1 cellular context compared by ENCODE assay signal in the genomic region with DNA sequence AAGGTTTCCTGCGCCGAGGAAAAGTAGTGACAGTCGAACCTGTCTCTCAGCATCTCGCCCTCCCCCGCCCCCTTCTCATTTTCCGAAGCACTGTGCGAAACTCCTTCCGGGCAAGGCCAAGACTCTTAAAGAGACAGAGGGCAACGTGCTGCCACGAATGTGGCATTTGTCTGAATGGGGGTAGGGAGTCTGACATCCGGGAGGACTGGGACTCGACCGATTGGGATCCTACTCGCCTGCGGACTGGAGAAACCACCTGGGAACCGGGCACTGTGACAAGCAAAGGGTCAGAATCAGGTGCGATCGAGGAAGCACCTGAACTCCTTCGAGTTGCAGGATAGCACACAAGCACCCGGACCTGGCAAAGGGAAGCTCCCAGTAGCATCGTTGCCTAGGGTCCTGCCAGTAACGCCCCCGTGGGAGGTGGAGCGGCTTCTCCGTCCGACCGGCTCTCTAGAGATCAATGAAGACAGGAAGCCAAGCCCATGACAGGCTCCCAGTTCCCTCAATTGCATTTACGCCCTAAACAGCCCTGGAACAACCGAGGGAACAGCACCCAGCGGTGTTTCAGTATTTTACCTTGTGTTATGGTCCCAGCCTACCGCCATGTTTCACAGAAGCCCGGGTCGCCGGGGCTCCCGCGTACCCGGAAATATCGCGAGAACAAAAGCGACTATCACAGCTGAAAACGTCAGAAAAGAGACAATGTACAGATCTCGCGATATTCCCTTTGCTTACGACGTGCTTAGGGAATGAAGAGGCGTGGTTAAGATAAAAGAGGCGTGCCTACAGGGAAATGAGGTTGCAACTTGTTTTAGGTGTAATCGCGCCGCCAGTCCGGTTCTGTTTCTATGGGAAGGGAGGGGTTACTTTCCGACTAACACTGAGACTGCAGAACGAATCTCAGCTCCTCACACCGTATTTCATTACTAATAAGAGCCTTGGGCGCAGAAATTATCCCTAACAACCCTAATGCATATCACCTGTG.
A peak's percentile ranks its signal among the peaks of the same experiment; 100 is the strongest.
TF ChIP-seq lines count a peak whose summit lies in the region.

A gene with protein sequence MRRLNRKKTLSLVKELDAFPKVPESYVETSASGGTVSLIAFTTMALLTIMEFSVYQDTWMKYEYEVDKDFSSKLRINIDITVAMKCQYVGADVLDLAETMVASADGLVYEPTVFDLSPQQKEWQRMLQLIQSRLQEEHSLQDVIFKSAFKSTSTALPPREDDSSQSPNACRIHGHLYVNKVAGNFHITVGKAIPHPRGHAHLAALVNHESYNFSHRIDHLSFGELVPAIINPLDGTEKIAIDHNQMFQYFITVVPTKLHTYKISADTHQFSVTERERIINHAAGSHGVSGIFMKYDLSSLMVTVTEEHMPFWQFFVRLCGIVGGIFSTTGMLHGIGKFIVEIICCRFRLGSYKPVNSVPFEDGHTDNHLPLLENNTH (minus strand): TSS at position 637 of the 988 bp plus-strand sequence. CDS start 9,539 bp downstream, outside the sequence.

TF ChIP-seq in K562, 482 proteins besides CTCF, POLR2A, EP300 and RAD21 (continued from another document and continues in another):
- TF ChIP-seq U2AF2 (optimal IDR thresholded peaks at IDR 0.05; ENCODE audit: low read depth, low read length) (no peak), ILF3 (IDR thresholded peaks at IDR 0.05; ENCODE audit: borderline replicate concordance) (no peak; the same call in 1 of the 2 replicates), TAF1 (IDR thresholded peaks at IDR 0.05; ENCODE audit: control insufficient read depth, extremely low read depth, insufficient read depth, low read length, severe bottlenecking) (peak; percentile 81), NFIC (IDR thresholded peaks at IDR 0.05) (0 out of 2 replicates have a peak, but pooled peaks have one; percentile 4), FOXA1 (IDR thresholded peaks at IDR 0.05; ENCODE audit: borderline replicate concordance) (no peak), PHB (CRISPR knock-in tag; IDR thresholded peaks at IDR 0.05) (no peak), POLR3A (IDR thresholded peaks at IDR 0.05; ENCODE audit: borderline replicate concordance, extremely low read depth, insufficient read depth, insufficient read length) (no peak), FOXK2 (conservative IDR thresholded peaks at IDR 0.05 in 1 of 2, IDR thresholded peaks at IDR 0.05 in 1 of 2; ENCODE audit: low read depth in 2 of 2) (peak; percentile 66 to 71; a peak in 3 of 4 replicates), TAF7 (tag; IDR thresholded peaks at IDR 0.05) (peak; percentile 77), GABPB1 (CRISPR knock-in tag; IDR thresholded peaks at IDR 0.05) (0 out of 2 replicates have a peak, but pooled peaks have one; percentile 60), SUPT5H (IDR thresholded peaks at IDR 0.05) (peak; percentile 80; the same call in 1 of the 2 replicates), MBD2 (IDR thresholded peaks at IDR 0.05; ENCODE audit: borderline replicate concordance, low read depth) (0 out of 2 replicates have a peak, but pooled peaks have one; percentile 38), ZNF232 (CRISPR knock-in tag; IDR thresholded peaks at IDR 0.05) (no peak), ZNF124 (CRISPR knock-in tag; IDR thresholded peaks at IDR 0.05) (no peak), PML (IDR thresholded peaks at IDR 0.05; ENCODE audit: low read length) (peak; percentile 73; the same call in 1 of the 2 replicates), ARHGAP35 (IDR thresholded peaks at IDR 0.05; ENCODE audit: partially characterized antibody) (peak; percentile 98), NFRKB (IDR thresholded peaks at IDR 0.05; ENCODE audit: low read depth) (no peak; the same call in none of the 2 replicates), DMBX1 (CRISPR knock-in tag; IDR thresholded peaks at IDR 0.05; ENCODE audit: borderline replicate concordance) (no peak), RBM39 (optimal IDR thresholded peaks at IDR 0.05; ENCODE audit: low read depth, low read length) (no peak), CBX1 (IDR thresholded peaks at IDR 0.05; ENCODE audit: low read depth) (no peak), MIER1 (IDR thresholded peaks at IDR 0.05; ENCODE audit: low read depth) (no peak), FOXJ2 (tag; IDR thresholded peaks at IDR 0.05) (no peak), NR2C1 (IDR thresholded peaks at IDR 0.05) (no peak), NR2C1 (tag; IDR thresholded peaks at IDR 0.05) (peak; percentile 53), NONO (IDR thresholded peaks at IDR 0.05; ENCODE audit: low read depth in 2 of 2, low read length in 1 of 2) (no peak), ZNF146 (CRISPR knock-in tag; IDR thresholded peaks at IDR 0.05; ENCODE audit: unreplicated experiment) (no peak)
- TF ChIP-seq, protein P1, sequence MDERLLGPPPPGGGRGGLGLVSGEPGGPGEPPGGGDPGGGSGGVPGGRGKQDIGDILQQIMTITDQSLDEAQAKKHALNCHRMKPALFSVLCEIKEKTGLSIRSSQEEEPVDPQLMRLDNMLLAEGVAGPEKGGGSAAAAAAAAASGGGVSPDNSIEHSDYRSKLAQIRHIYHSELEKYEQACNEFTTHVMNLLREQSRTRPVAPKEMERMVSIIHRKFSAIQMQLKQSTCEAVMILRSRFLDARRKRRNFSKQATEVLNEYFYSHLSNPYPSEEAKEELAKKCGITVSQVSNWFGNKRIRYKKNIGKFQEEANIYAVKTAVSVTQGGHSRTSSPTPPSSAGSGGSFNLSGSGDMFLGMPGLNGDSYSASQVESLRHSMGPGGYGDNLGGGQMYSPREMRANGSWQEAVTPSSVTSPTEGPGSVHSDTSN (CRISPR knock-in tag; IDR thresholded peaks at IDR 0.05; ENCODE audit: low read depth) = no peak
- TF ChIP-seq, protein P1 (tag; conservative IDR thresholded peaks at IDR 0.05; ENCODE audit: low read depth) = no peak
- TF ChIP-seq, protein P2, sequence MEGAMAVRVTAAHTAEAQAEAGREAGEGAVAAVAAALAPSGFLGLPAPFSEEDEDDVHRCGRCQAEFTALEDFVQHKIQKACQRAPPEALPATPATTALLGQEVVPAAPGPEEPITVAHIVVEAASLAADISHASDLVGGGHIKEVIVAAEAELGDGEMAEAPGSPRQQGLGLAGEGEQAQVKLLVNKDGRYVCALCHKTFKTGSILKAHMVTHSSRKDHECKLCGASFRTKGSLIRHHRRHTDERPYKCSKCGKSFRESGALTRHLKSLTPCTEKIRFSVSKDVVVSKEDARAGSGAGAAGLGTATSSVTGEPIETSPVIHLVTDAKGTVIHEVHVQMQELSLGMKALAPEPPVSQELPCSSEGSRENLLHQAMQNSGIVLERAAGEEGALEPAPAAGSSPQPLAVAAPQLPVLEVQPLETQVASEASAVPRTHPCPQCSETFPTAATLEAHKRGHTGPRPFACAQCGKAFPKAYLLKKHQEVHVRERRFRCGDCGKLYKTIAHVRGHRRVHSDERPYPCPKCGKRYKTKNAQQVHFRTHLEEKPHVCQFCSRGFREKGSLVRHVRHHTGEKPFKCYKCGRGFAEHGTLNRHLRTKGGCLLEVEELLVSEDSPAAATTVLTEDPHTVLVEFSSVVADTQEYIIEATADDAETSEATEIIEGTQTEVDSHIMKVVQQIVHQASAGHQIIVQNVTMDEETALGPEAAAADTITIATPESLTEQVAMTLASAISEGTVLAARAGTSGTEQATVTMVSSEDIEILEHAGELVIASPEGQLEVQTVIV (CRISPR knock-in tag; IDR thresholded peaks at IDR 0.05; ENCODE audit: borderline replicate concordance) = no peak
- TF ChIP-seq, protein P3, sequence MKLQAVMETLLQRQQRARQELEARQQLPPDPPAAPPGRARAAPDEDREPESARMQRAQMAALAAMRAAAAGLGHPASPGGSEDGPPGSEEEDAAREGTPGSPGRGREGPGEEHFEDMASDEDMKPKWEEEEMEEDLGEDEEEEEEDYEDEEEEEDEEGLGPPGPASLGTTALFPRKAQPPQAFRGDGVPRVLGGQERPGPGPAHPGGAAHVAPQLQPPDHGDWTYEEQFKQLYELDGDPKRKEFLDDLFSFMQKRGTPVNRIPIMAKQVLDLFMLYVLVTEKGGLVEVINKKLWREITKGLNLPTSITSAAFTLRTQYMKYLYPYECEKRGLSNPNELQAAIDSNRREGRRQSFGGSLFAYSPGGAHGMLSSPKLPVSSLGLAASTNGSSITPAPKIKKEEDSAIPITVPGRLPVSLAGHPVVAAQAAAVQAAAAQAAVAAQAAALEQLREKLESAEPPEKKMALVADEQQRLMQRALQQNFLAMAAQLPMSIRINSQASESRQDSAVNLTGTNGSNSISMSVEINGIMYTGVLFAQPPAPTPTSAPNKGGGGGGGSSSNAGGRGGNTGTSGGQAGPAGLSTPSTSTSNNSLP (IDR thresholded peaks at IDR 0.05; ENCODE audit: borderline replicate concordance, low read depth, low read length) = no peak
- TF ChIP-seq, protein P4, sequence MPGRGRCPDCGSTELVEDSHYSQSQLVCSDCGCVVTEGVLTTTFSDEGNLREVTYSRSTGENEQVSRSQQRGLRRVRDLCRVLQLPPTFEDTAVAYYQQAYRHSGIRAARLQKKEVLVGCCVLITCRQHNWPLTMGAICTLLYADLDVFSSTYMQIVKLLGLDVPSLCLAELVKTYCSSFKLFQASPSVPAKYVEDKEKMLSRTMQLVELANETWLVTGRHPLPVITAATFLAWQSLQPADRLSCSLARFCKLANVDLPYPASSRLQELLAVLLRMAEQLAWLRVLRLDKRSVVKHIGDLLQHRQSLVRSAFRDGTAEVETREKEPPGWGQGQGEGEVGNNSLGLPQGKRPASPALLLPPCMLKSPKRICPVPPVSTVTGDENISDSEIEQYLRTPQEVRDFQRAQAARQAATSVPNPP (IDR thresholded peaks at IDR 0.05; ENCODE audit: borderline replicate concordance, insufficient read depth, insufficient read length) = no peak
- TF ChIP-seq, protein P5, sequence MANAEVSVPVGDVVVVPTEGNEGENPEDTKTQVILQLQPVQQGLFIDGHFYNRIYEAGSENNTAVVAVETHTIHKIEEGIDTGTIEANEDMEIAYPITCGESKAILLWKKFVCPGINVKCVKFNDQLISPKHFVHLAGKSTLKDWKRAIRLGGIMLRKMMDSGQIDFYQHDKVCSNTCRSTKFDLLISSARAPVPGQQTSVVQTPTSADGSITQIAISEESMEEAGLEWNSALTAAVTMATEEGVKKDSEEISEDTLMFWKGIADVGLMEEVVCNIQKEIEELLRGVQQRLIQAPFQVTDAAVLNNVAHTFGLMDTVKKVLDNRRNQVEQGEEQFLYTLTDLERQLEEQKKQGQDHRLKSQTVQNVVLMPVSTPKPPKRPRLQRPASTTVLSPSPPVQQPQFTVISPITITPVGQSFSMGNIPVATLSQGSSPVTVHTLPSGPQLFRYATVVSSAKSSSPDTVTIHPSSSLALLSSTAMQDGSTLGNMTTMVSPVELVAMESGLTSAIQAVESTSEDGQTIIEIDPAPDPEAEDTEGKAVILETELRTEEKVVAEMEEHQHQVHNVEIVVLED (CRISPR knock-in tag; IDR thresholded peaks at IDR 0.05) = no peak
- TF ChIP-seq, protein P6, sequence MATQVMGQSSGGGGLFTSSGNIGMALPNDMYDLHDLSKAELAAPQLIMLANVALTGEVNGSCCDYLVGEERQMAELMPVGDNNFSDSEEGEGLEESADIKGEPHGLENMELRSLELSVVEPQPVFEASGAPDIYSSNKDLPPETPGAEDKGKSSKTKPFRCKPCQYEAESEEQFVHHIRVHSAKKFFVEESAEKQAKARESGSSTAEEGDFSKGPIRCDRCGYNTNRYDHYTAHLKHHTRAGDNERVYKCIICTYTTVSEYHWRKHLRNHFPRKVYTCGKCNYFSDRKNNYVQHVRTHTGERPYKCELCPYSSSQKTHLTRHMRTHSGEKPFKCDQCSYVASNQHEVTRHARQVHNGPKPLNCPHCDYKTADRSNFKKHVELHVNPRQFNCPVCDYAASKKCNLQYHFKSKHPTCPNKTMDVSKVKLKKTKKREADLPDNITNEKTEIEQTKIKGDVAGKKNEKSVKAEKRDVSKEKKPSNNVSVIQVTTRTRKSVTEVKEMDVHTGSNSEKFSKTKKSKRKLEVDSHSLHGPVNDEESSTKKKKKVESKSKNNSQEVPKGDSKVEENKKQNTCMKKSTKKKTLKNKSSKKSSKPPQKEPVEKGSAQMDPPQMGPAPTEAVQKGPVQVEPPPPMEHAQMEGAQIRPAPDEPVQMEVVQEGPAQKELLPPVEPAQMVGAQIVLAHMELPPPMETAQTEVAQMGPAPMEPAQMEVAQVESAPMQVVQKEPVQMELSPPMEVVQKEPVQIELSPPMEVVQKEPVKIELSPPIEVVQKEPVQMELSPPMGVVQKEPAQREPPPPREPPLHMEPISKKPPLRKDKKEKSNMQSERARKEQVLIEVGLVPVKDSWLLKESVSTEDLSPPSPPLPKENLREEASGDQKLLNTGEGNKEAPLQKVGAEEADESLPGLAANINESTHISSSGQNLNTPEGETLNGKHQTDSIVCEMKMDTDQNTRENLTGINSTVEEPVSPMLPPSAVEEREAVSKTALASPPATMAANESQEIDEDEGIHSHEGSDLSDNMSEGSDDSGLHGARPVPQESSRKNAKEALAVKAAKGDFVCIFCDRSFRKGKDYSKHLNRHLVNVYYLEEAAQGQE (CRISPR knock-in tag; IDR thresholded peaks at IDR 0.05; ENCODE audit: low read depth) = peak; percentile 16; the same call in 1 of the 2 replicates
- TF ChIP-seq, protein P7, sequence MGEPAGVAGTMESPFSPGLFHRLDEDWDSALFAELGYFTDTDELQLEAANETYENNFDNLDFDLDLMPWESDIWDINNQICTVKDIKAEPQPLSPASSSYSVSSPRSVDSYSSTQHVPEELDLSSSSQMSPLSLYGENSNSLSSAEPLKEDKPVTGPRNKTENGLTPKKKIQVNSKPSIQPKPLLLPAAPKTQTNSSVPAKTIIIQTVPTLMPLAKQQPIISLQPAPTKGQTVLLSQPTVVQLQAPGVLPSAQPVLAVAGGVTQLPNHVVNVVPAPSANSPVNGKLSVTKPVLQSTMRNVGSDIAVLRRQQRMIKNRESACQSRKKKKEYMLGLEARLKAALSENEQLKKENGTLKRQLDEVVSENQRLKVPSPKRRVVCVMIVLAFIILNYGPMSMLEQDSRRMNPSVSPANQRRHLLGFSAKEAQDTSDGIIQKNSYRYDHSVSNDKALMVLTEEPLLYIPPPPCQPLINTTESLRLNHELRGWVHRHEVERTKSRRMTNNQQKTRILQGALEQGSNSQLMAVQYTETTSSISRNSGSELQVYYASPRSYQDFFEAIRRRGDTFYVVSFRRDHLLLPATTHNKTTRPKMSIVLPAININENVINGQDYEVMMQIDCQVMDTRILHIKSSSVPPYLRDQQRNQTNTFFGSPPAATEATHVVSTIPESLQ (CRISPR knock-in tag; IDR thresholded peaks at IDR 0.05) = no peak
